ENCODE assay signal across 20 cellular contexts in genomic region chr17:29661220-29661619, GRCh38. TPM values are rescaled to one million over a fixed set of nuclear protein-coding genes. Genes with fewer than 3 reads are reported as not detected.
DNase-seq lines count a peak whose midpoint lies in the region; ATAC-seq, FAIRE-seq and TF ChIP-seq lines count a peak whose summit lies in the region.
"Had no signal": no experiment of that assay in that cellular context is flagged by ENCODE, and none has a peak within 500 bp of the region (broad histone marks: within the 10 kb centered on the region; RNA-seq: fewer than 3 reads in every experiment).

No MANE protein-coding gene starts in this region.

- no peak for FAIRE-seq in RCC 7860 (lab: Jason Lieb, UNC)
- FAIRE-seq: GM18507, islet of Langerhans had no signal

- H3K4me3 ChIP-seq in CD4-positive, CD25-positive, alpha-beta regulatory T cell (ENCODE audit: low read depth, low read length): no peak overlapping the region
- no peak overlapping the region for H3K4me3 ChIP-seq in right atrium auricular region
- H3K4me3 ChIP-seq: heart left ventricle had no signal

- H3K4me1 ChIP-seq in CD4-positive, CD25-positive, alpha-beta regulatory T cell (ENCODE audit: control insufficient read depth, insufficient read depth, low read length, poor library complexity, severe bottlenecking): no peaks in the 10 kb centered on the region
- H3K4me1 ChIP-seq in right atrium auricular region: peaks cover 0 to 35% of the 10 kb centered on the region in 2 donors

- H3K9me3 Mint-ChIP-seq in CD4-positive, CD25-positive, alpha-beta regulatory T cell: peaks cover 0 to 4% (median 0%) of the 10 kb centered on the region in 7 donors
- H3K9me3 Mint-ChIP-seq: central memory CD8-positive, alpha-beta T cell; H9; nephron had no signal

- no peak overlapping the region for H3K4me3 Mint-ChIP-seq in CD4-positive, CD25-positive, alpha-beta regulatory T cell
- H3K4me3 Mint-ChIP-seq: central memory CD8-positive, alpha-beta T cell; H9; nephron; type B pancreatic cell had no signal

- peaks cover 32% of the 10 kb centered on the region for H3K36me3 Mint-ChIP-seq in CD4-positive, CD25-positive, alpha-beta regulatory T cell

- peaks cover 5 to 16% (median 12%) of the 10 kb centered on the region in 4 donors for H3K4me1 Mint-ChIP-seq in CD4-positive, CD25-positive, alpha-beta regulatory T cell

- H3K27me3 ChIP-seq in CD4-positive, CD25-positive, alpha-beta regulatory T cell (ENCODE audit: control insufficient read depth, insufficient read depth, low read length): no peaks in the 10 kb centered on the region
- H3K27me3 ChIP-seq in right atrium auricular region: no peaks in the 10 kb centered on the region
- H3K27me3 ChIP-seq: heart left ventricle had no signal

- H3K27me3 Mint-ChIP-seq in CD4-positive, CD25-positive, alpha-beta regulatory T cell: no peaks in the 10 kb centered on the region
- H3K27me3 Mint-ChIP-seq: central memory CD8-positive, alpha-beta T cell; type B pancreatic cell had no signal

- DNase-seq in CD4-positive, CD25-positive, alpha-beta regulatory T cell: no peak
- DNase-seq in DMS53 (lab: John Stamatoyannopoulos, UW) (peak; percentile 62), NCI-H524 treated with DMSO at 0.1 percent for 48 hours (lab: John Stamatoyannopoulos, UW) (peak; percentile 47), right atrium auricular region (ENCODE audit: low spot score) (no peak), RCC 7860 (ENCODE audit: low spot score) (no peak)
- DNase-seq: activated CD4-positive, alpha-beta T cell treated with anti-CD3 and anti-CD28 coated beads, Interleukin-2, amount 50 U/mL, for 4 hours; amniotic stem cell; DND-41; H9; heart left ventricle; NCI-H187; stimulated activated naive CD4-positive, alpha-beta T cell; SW 1271 had no signal

- H3K27ac ChIP-seq in CD4-positive, CD25-positive, alpha-beta regulatory T cell (ENCODE audit: insufficient read depth, low read length, poor library complexity, severe bottlenecking): no peak overlapping the region
- H3K27ac ChIP-seq in right atrium auricular region: peak overlapping the region; percentile 44 to 58

- ATAC-seq in CD4-positive, CD25-positive, alpha-beta regulatory T cell (ENCODE audit: low read depth in 2 of 2): no peak
- ATAC-seq in GM18867 (IDR thresholded peaks at IDR 0.05; ENCODE audit: unreplicated experiment) (no peak), HG03565 (IDR thresholded peaks at IDR 0.05; ENCODE audit: unreplicated experiment) (no peak)

- no peak for TF ChIP-seq CTCF in right atrium auricular region (IDR thresholded peaks at IDR 0.05)

- H3K36me3 ChIP-seq in CD4-positive, CD25-positive, alpha-beta regulatory T cell (ENCODE audit: control insufficient read depth, insufficient read depth, low read length): peaks cover 53% of the 10 kb centered on the region
- peaks cover 20% of the 10 kb centered on the region for H3K36me3 ChIP-seq in right atrium auricular region

- H3K27ac Mint-ChIP-seq in CD4-positive, CD25-positive, alpha-beta regulatory T cell: peak overlapping the region in 2 of 3 donors; percentile 1 to 61
- H3K27ac Mint-ChIP-seq: nephron, type B pancreatic cell had no signal

- no peaks in the 10 kb centered on the region for H3K9me3 ChIP-seq in CD4-positive, CD25-positive, alpha-beta regulatory T cell (ENCODE audit: control insufficient read depth in 2 of 2, low read length in 2 of 2)
- H3K9me3 ChIP-seq in right atrium auricular region: no peaks in the 10 kb centered on the region
- H3K9me3 ChIP-seq: heart left ventricle had no signal

RNA-seq across cellular contexts. Expression of gene CORO6, which starts 38.5 kb away (rescaled TPM):
- total RNA-seq in CD4-positive, CD25-positive, alpha-beta regulatory T cell: 4.3 TPM
- under 1 TPM in 3 of 4 donors, not detected in 1; 0.15 to 0.52 (median 0.38) TPM for polyA plus RNA-seq in CD4-positive, CD25-positive, alpha-beta regulatory T cell
- total RNA-seq in right atrium auricular region: 10 to 100 TPM; 65.0 to 87.6 TPM

Comparison
In these comparisons a context has a peak if more than half of its experiments do, and no peak if none do; other contexts are left out.
1. DNase-seq: peak in DMS53 (single experiment) and NCI-H524 treated with DMSO at 0.1 percent for 48 hours (single experiment); none in CD4-positive, CD25-positive, alpha-beta regulatory T cell (0 of 3), right atrium auricular region (single experiment) and RCC 7860 (single experiment).
2. RNA of gene CORO6, which starts 38.5 kb away (total RNA-seq): 65.0 to 87.6 TPM in right atrium auricular region; 4.3 TPM in CD4-positive, CD25-positive, alpha-beta regulatory T cell (single experiment); every median in the first group is over 10 times any median in the second.